15 cellular contexts compared by ENCODE assay signal in genomic region chr2:208142255-208142924, GRCh38. TPM values are rescaled to one million over a fixed set of nuclear protein-coding genes. Genes with fewer than 3 reads are reported as not detected.
DNase-seq lines count a peak whose midpoint lies in the region; ATAC-seq and TF ChIP-seq lines count a peak whose summit lies in the region.
"Had no signal": no experiment of that assay in that cellular context is flagged by ENCODE, and none has a peak within 500 bp of the region (broad histone marks: within the 10 kb centered on the region; RNA-seq: fewer than 3 reads in every experiment).

No MANE protein-coding gene starts in this region.

- no peaks in the 10 kb centered on the region for H3K79me2 ChIP-seq in GM23338 (replicated peaks; ENCODE audit: insufficient read depth)

- H3K9me2 ChIP-seq in GM23338 (ENCODE audit: insufficient read depth), result no peaks in the 10 kb centered on the region

- CTCF ChIA-PET in T-cell (lab: Charles Lee), result no interaction called here

- POLR2A ChIA-PET in T-cell (lab: Charles Lee), result no interaction called here

- no peak for DNase-seq in GM23338 (ENCODE audit: low spot score)
- peak; percentile 37 for DNase-seq in NCI-H1694 treated with DMSO at 0.1 percent for 48 hours (lab: John Stamatoyannopoulos, UW)
- DNase-seq in astrocyte of the cerebellum (ENCODE audit: low read depth), result peak; percentile 3
- DNase-seq in nephron progenitor cell, result no peak
- DNase-seq in activated CD4-positive, alpha-beta T cell treated with anti-CD3 and anti-CD28 coated beads for 1 hour, result no peak
- no peak for DNase-seq in T-cell
- DNase-seq: activated CD8-positive, alpha-beta memory T cell treated with anti-CD3 and anti-CD28 coated beads, Interleukin-2, amount 50 U/mL, for 48 hours; kidney; stimulated activated naive CD8-positive, alpha-beta T cell treated with anti-CD3 and anti-CD28 coated beads, Interleukin-15, amount 100 ng/mL, for 72 hours had no signal

- H3K36me3 Mint-ChIP-seq in GM23338 (ENCODE audit: low read depth), result peaks cover 26% of the 10 kb centered on the region
- no peaks in the 10 kb centered on the region for H3K36me3 Mint-ChIP-seq in nephron progenitor cell (ENCODE audit: low read depth)
- no peaks in the 10 kb centered on the region for H3K36me3 Mint-ChIP-seq in T-cell

- no peaks in the 10 kb centered on the region for H3K27me3 ChIP-seq in GM23338 (ENCODE audit: insufficient read depth)
- H3K27me3 ChIP-seq: ascending aorta, esophagus muscularis mucosa had no signal

- in situ Hi-C loops in astrocyte of the cerebellum (cut with HindIII; ENCODE audit: low sequenced_read_pairs), result no loop called here

- H3K27ac Mint-ChIP-seq in GM23338 (peak overlapping the region; percentile 91), nephron progenitor cell (peak overlapping the region; percentile 4), T-cell (no peak overlapping the region)
- H3K27ac Mint-ChIP-seq: stimulated activated naive CD8-positive, alpha-beta T cell treated with anti-CD3 and anti-CD28 coated beads, Interleukin-15, amount 100 ng/mL, for 72 hours; T-helper 1 cell treated with Interleukin-12 subunit alpha and Interleukin-12 subunit beta and Interleukin-4 antibody, amounts not matched to agents 30 μg/mL and 1 μg/mL, for 36 hours had no signal

- H4K20me1 ChIP-seq in GM23338 (replicated peaks; ENCODE audit: insufficient read depth), result no peaks in the 10 kb centered on the region

- peaks cover 25% of the 10 kb centered on the region for H3K4me1 ChIP-seq in GM23338 (ENCODE audit: insufficient read depth)
- H3K4me1 ChIP-seq: ascending aorta had no signal

- H3K36me3 ChIP-seq in GM23338 (ENCODE audit: insufficient read depth), result no peaks in the 10 kb centered on the region
- H3K36me3 ChIP-seq: ascending aorta, esophagus muscularis mucosa had no signal

- H3K9me3 Mint-ChIP-seq in GM23338 (peaks cover 26% of the 10 kb centered on the region), nephron progenitor cell (peaks cover 31% of the 10 kb centered on the region), T-cell (peaks cover 0 to 2% (median 0%) of the 10 kb centered on the region in 3 donors)

- H3K4me3 Mint-ChIP-seq in GM23338 (no peak overlapping the region; the same call in 2 of the 3 replicates), nephron progenitor cell (no peak overlapping the region), T-cell (no peak overlapping the region)
- H3K4me3 Mint-ChIP-seq: stimulated activated naive CD8-positive, alpha-beta T cell treated with anti-CD3 and anti-CD28 coated beads, Interleukin-15, amount 100 ng/mL, for 72 hours; T-helper 1 cell treated with Interleukin-12 subunit alpha and Interleukin-12 subunit beta and Interleukin-4 antibody, amounts not matched to agents 30 μg/mL and 1 μg/mL, for 36 hours had no signal

- peak overlapping the region; percentile 70 for H2AFZ ChIP-seq in GM23338

- H3F3A ChIP-seq in GM23338 (replicated peaks; ENCODE audit: low read depth), result no peaks in the 10 kb centered on the region

- H3K4me1 Mint-ChIP-seq in GM23338 (peaks cover 20% of the 10 kb centered on the region), nephron progenitor cell (peaks cover 11% of the 10 kb centered on the region), T-cell (no peaks in the 10 kb centered on the region)
- H3K4me1 Mint-ChIP-seq: stimulated activated naive CD8-positive, alpha-beta T cell treated with anti-CD3 and anti-CD28 coated beads, Interleukin-15, amount 100 ng/mL, for 72 hours had no signal

- H3K27me3 Mint-ChIP-seq in GM23338 (ENCODE audit: insufficient read depth, low read depth, poor library complexity) (peaks cover 5% of the 10 kb centered on the region), nephron progenitor cell (ENCODE audit: low read depth, poor library complexity) (no peaks in the 10 kb centered on the region), T-cell (peaks cover under 1 to 1% of the 10 kb centered on the region in 2 donors)
- H3K27me3 Mint-ChIP-seq: stimulated activated naive CD8-positive, alpha-beta T cell treated with anti-CD3 and anti-CD28 coated beads, Interleukin-15, amount 100 ng/mL, for 72 hours had no signal

- ATAC-seq in GM23338 (no peak; the same call in 2 of the 3 replicates), HG02610 (IDR thresholded peaks at IDR 0.05; ENCODE audit: unreplicated experiment) (no peak), T-cell (replicated peaks in 1 of 4) (no peak), HG02588 (IDR thresholded peaks at IDR 0.05; ENCODE audit: unreplicated experiment) (no peak)
- ATAC-seq: stimulated activated naive CD8-positive, alpha-beta T cell treated with anti-CD3 and anti-CD28 coated beads, Interleukin-15, amount 100 ng/mL, for 72 hours had no signal

- peak overlapping the region; percentile 62 for H3K4me2 ChIP-seq in GM23338

- TF ChIP-seq CTCF in GM23338 (conservative IDR thresholded peaks at IDR 0.05; ENCODE audit: low read depth in 2 of 2), result no peak
- no peak for TF ChIP-seq CTCF in astrocyte of the cerebellum (IDR thresholded peaks at IDR 0.05; ENCODE audit: low read depth, low read length, missing control alignments)
- no peak for TF ChIP-seq CTCF in nephron progenitor cell (IDR thresholded peaks at IDR 0.05)

- H3K27ac ChIP-seq in GM23338 (ENCODE audit: low read depth), result peak overlapping the region; percentile 99
- H3K27ac ChIP-seq: ascending aorta, esophagus muscularis mucosa had no signal

- H3K4me3 ChIP-seq in GM23338, result peak overlapping the region; percentile 28; the same call in 1 of the 2 replicates
- H3K4me3 ChIP-seq in astrocyte of the cerebellum (ENCODE audit: low read depth, low read length), result no peak overlapping the region
- H3K4me3 ChIP-seq: ascending aorta, esophagus muscularis mucosa had no signal

TF ChIP-seq in GM23338, 12 proteins besides CTCF, POLR2A, EP300 and RAD21 (continues in another document):
- TF ChIP-seq POLR2AphosphoS5 (IDR thresholded peaks at IDR 0.05; ENCODE audit: low read depth) (no peak), ETS1 (IDR thresholded peaks at IDR 0.05) (no peak), JUNB (IDR thresholded peaks at IDR 0.05; ENCODE audit: unreplicated experiment) (no peak), REST (IDR thresholded peaks at IDR 0.05; ENCODE audit: unreplicated experiment) (no peak), NANOG (IDR thresholded peaks at IDR 0.05; ENCODE audit: borderline replicate concordance) (no peak), ZNF114 (CRISPR knock-in tag; IDR thresholded peaks at IDR 0.05) (no peak), EZH2 (IDR thresholded peaks at IDR 0.05; ENCODE audit: low read depth, unreplicated experiment) (no peak)

RNA-seq across cellular contexts. Expression of gene CRYGB, which starts 3.6 kb away (rescaled TPM):
- total RNA-seq in GM23338 (2014; rRNA removed; shearing (Covaris generic)), result 1.9 TPM in 1 of 2 replicates, not detected in the other
- 0.49 and 0.92 TPM in 2 replicates for polyA plus RNA-seq in GM23338 (2016; fragmentation: Nextera tagmentation; extraction: Ambion mirVana)
- total RNA-seq in T-cell, result not detected
- total RNA-seq: ascending aorta, esophagus muscularis mucosa, kidney had no signal
- polyA plus RNA-seq: neural cell had no signal

RNA-seq across cellular contexts. Expression of gene CRYGC, which starts 12.8 kb away (rescaled TPM):
- total RNA-seq in GM23338 (2014; rRNA removed; shearing (Covaris generic)), result not detected in 2 replicates
- polyA plus RNA-seq in GM23338 (2016; fragmentation: Nextera tagmentation; extraction: Ambion mirVana), result not detected in 2 replicates
- total RNA-seq in T-cell, result not detected
- total RNA-seq: ascending aorta, esophagus muscularis mucosa, kidney had no signal
- polyA plus RNA-seq: neural cell had no signal

RNA-seq across cellular contexts. Expression of gene CRYGD, which starts 18.1 kb away (rescaled TPM):
- 3.0 and 3.4 TPM in 2 replicates for total RNA-seq in GM23338 (2014; rRNA removed; shearing (Covaris generic))
- 22.6 and 23.9 TPM in 2 replicates for polyA plus RNA-seq in GM23338 (2016; fragmentation: Nextera tagmentation; extraction: Ambion mirVana)
- not detected for total RNA-seq in T-cell
- total RNA-seq: ascending aorta, esophagus muscularis mucosa, kidney had no signal
- polyA plus RNA-seq: neural cell had no signal

RNA-seq across cellular contexts. Expression of gene CRYGA, which starts 21.0 kb away (rescaled TPM):
- not detected in 2 replicates for total RNA-seq in GM23338 (2014; rRNA removed; shearing (Covaris generic))
- not detected in 2 replicates for polyA plus RNA-seq in GM23338 (2016; fragmentation: Nextera tagmentation; extraction: Ambion mirVana)
- total RNA-seq in T-cell, result not detected
- total RNA-seq: ascending aorta, esophagus muscularis mucosa, kidney had no signal
- polyA plus RNA-seq: neural cell had no signal

RNA-seq across cellular contexts. Expression of gene C2orf80, which starts 47.4 kb away (rescaled TPM):
- 3.1 TPM in 1 of 2 replicates, not detected in the other for total RNA-seq in GM23338 (2014; rRNA removed; shearing (Covaris generic))
- 0.64 and 0.92 TPM in 2 replicates for polyA plus RNA-seq in GM23338 (2016; fragmentation: Nextera tagmentation; extraction: Ambion mirVana)
- not detected for total RNA-seq in T-cell
- total RNA-seq: ascending aorta, esophagus muscularis mucosa, kidney had no signal

Comparison
In these comparisons a context has a peak if more than half of its experiments do, and no peak if none do; other contexts are left out.
1. DNase-seq: peak in NCI-H1694 treated with DMSO at 0.1 percent for 48 hours (single experiment) and astrocyte of the cerebellum (single experiment); none in GM23338 (single experiment), nephron progenitor cell (single experiment), activated CD4-positive, alpha-beta T cell treated with anti-CD3 and anti-CD28 coated beads for 1 hour (single experiment) and T-cell (0 of 34).
2. H3K27ac Mint-ChIP-seq: peak in GM23338 (single experiment) and nephron progenitor cell (single experiment); none in T-cell (0 of 2).